26 cellular contexts compared by ENCODE assay signal in the genomic region with DNA sequence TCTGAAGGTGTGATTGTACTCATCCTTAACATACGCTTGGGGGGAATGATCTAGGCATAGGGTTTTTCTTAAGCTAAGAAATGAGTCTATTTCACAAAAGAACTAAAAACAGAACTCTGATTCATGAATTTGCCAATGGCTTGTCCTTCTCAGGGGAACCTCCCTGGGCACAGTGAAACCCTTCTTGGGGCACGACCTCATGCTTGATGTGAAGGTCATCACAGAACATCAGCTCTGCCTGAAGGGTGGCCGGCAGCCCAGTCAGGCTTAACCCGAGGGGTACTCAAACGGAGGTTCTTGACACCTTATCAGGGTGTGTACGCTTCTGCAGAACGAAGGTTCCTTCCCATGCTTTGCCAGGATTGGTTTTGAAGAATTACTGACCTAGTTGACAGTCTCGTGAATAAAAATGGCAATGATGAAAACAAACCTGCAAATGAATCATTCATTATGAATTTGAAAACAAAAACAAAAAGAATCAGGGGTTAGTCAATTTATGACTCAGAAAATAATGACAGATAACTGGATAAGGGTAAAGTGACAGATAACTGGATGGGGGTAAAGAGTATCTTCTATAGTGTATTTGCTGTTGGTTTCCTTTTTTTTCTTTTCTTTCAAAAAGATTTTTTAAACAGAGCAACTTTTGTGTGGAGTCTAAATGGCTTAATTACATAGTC.
A peak's percentile ranks its signal among the peaks of the same experiment; 100 is the strongest.
DNase-seq lines count a peak whose midpoint lies in the region; ATAC-seq and TF ChIP-seq lines count a peak whose summit lies in the region.
"Had no signal": no experiment of that assay in that cellular context is flagged by ENCODE, and none has a peak within 500 bp of the region (broad histone marks: within the 10 kb centered on the region; RNA-seq: fewer than 3 reads in every experiment).

No MANE protein-coding gene starts in this region.

- H3K4me1 Mint-ChIP-seq in activated naive CD4-positive, alpha-beta T cell treated with anti-CD3 and anti-CD28 coated beads, Interleukin-2, amount 10 ng/mL, durations not matched to agents 7 days and 5 days = peaks cover 41% of the 10 kb centered on the region
- peaks cover 28% of the 10 kb centered on the region for H3K4me1 Mint-ChIP-seq in activated T-helper 17 cell treated with anti-CD3 and anti-CD28 coated beads, Interleukin-2, amount 50 U/mL, for 72 hours
- peaks cover 26 to 55% of the 10 kb centered on the region in 2 donors for H3K4me1 Mint-ChIP-seq in stimulated activated naive B cell treated with anti-CD40 and anti-IgM and Interleukin-4, amounts not matched to agents 10 μg/mL and 1 μg/mL and 100 μg/mL, for 72 hours

- H4K20me1 ChIP-seq in Loucy (ENCODE audit: insufficient read depth, low read length, poor library complexity, severe bottlenecking) = no peaks in the 10 kb centered on the region

- H3K9me2 ChIP-seq in Loucy (replicated peaks; ENCODE audit: low read depth, low read length) = no peaks in the 10 kb centered on the region

- no peaks in the 10 kb centered on the region for H3K9me3 Mint-ChIP-seq in activated naive CD4-positive, alpha-beta T cell treated with anti-CD3 and anti-CD28 coated beads, Interleukin-2, amount 10 ng/mL, durations not matched to agents 7 days and 5 days
- H3K9me3 Mint-ChIP-seq in activated T-helper 17 cell treated with anti-CD3 and anti-CD28 coated beads, Interleukin-2, amount 50 U/mL, for 72 hours = no peaks in the 10 kb centered on the region
- no peaks in the 10 kb centered on the region for H3K9me3 Mint-ChIP-seq in stimulated activated naive B cell treated with anti-CD40 and anti-IgM and Interleukin-4, amounts not matched to agents 10 μg/mL and 1 μg/mL and 100 μg/mL, for 72 hours
- H3K9me3 Mint-ChIP-seq: natural killer cell treated with Interleukin-12 subunit alpha and Interleukin-12 subunit beta and Interleukin-15 and Interleukin-18, amount 100 ng/mL, for 72 hours had no signal

- no peaks in the 10 kb centered on the region for H3K36me3 ChIP-seq in Loucy (ENCODE audit: insufficient read depth, low read length)
- H3K36me3 ChIP-seq: MG63, ovary, thyroid gland, WERI-Rb-1 had no signal

- no peak overlapping the region for H3K9ac ChIP-seq in Loucy (ENCODE audit: low read depth, low read length, poor library complexity, severe bottlenecking)

- H3F3A ChIP-seq in Loucy (ENCODE audit: low read depth) = no peaks in the 10 kb centered on the region

- H3K4me3 ChIP-seq in Loucy (ENCODE audit: low read length, poor library complexity, severe bottlenecking) = peak overlapping the region; percentile 14
- H3K4me3 ChIP-seq: MG63, ovary, smooth muscle cell, thyroid gland had no signal

- H3K27me3 ChIP-seq in Loucy (ENCODE audit: insufficient read depth, low read length, poor library complexity, severe bottlenecking) = no peaks in the 10 kb centered on the region
- H3K27me3 ChIP-seq: ovary, thyroid gland had no signal

- no peak overlapping the region for H2AFZ ChIP-seq in Loucy (ENCODE audit: low read length)

- H3K4me2 ChIP-seq in Loucy (ENCODE audit: low read depth, low read length, poor library complexity, severe bottlenecking) = peak overlapping the region; percentile 47
- H3K4me2 ChIP-seq: smooth muscle cell had no signal

- no peak overlapping the region for H3K27ac Mint-ChIP-seq in activated naive CD4-positive, alpha-beta T cell treated with anti-CD3 and anti-CD28 coated beads, Interleukin-2, amount 10 ng/mL, durations not matched to agents 7 days and 5 days
- peak overlapping the region; percentile 77 for H3K27ac Mint-ChIP-seq in activated T-helper 17 cell treated with anti-CD3 and anti-CD28 coated beads, Interleukin-2, amount 50 U/mL, for 72 hours
- peak overlapping the region; percentile 31 for H3K27ac Mint-ChIP-seq in stimulated activated naive B cell treated with anti-CD40 and anti-IgM and Interleukin-4, amounts not matched to agents 10 μg/mL and 1 μg/mL and 100 μg/mL, for 72 hours
- H3K27ac Mint-ChIP-seq: activated naive CD8-positive, alpha-beta T cell; natural killer cell treated with Interleukin-12 subunit alpha and Interleukin-12 subunit beta and Interleukin-15 and Interleukin-18, amount 100 ng/mL, for 72 hours had no signal

- H3K4me1 ChIP-seq in Loucy (ENCODE audit: insufficient read depth, low read length, poor library complexity, severe bottlenecking) = peaks cover 26% of the 10 kb centered on the region

- H3K4me3 Mint-ChIP-seq in activated naive CD4-positive, alpha-beta T cell treated with anti-CD3 and anti-CD28 coated beads, Interleukin-2, amount 10 ng/mL, durations not matched to agents 7 days and 5 days = no peak overlapping the region
- H3K4me3 Mint-ChIP-seq in activated T-helper 17 cell treated with anti-CD3 and anti-CD28 coated beads, Interleukin-2, amount 50 U/mL, for 72 hours = peak overlapping the region; percentile 64
- H3K4me3 Mint-ChIP-seq in stimulated activated naive B cell treated with anti-CD40 and anti-IgM and Interleukin-4, amounts not matched to agents 10 μg/mL and 1 μg/mL and 100 μg/mL, for 72 hours = no peak overlapping the region

- TF ChIP-seq CTCF in Loucy (conservative IDR thresholded peaks at IDR 0.05; ENCODE audit: low read length) = no peak

- H3K36me3 Mint-ChIP-seq in activated naive CD4-positive, alpha-beta T cell treated with anti-CD3 and anti-CD28 coated beads, Interleukin-2, amount 10 ng/mL, durations not matched to agents 7 days and 5 days = peaks cover 9% of the 10 kb centered on the region
- H3K36me3 Mint-ChIP-seq in activated T-helper 17 cell treated with anti-CD3 and anti-CD28 coated beads, Interleukin-2, amount 50 U/mL, for 72 hours (ENCODE audit: low read depth) = no peaks in the 10 kb centered on the region
- peaks cover 7 to 8% of the 10 kb centered on the region in 2 donors for H3K36me3 Mint-ChIP-seq in stimulated activated naive B cell treated with anti-CD40 and anti-IgM and Interleukin-4, amounts not matched to agents 10 μg/mL and 1 μg/mL and 100 μg/mL, for 72 hours
- H3K36me3 Mint-ChIP-seq: natural killer cell treated with Interleukin-12 subunit alpha and Interleukin-12 subunit beta and Interleukin-15 and Interleukin-18, amount 100 ng/mL, for 72 hours had no signal

- DNase-seq in activated naive CD4-positive, alpha-beta T cell treated with Interleukin-2 at 50 U/mL for 16 hours = peak; percentile 23
- DNase-seq in activated naive CD4-positive, alpha-beta T cell treated with anti-CD3 and anti-CD28 coated beads, Interleukin-2, amount 10 ng/mL, durations not matched to agents 7 days and 5 days = no peak
- DNase-seq in stimulated activated naive B cell treated with anti-CD40 and anti-IgM and Interleukin-4, amounts not matched to agents 10 μg/mL and 1 μg/mL and 100 μg/mL, for 72 hours = no peak
- no peak for DNase-seq in occipital lobe (lab: John Stamatoyannopoulos, UW)
- DNase-seq: glutamatergic neuron; GOT3; kidney; MG63; NCI-H2029 treated with DMSO at 0.1 percent for 48 hours; NCI-H2227 treated with DMSO at 0.1 percent for 48 hours; NCI-H82; OCI-M1; ovary; retina; stimulated activated CD4-positive, alpha-beta T cell treated with anti-CD3 and anti-CD28 coated beads, Interleukin-2, amount 100 ng/mL, for 48 hours; stimulated activated naive CD4-positive, alpha-beta T cell treated with Interleukin-2 at 50 U/mL for 16 hours; T-helper 9 cell; thyroid gland; WERI-Rb-1 had no signal

- no peaks in the 10 kb centered on the region for H3K9me3 ChIP-seq in Loucy (ENCODE audit: insufficient read depth, low read depth, low read length)
- H3K9me3 ChIP-seq: MG63, ovary, thyroid gland had no signal

- ATAC-seq in activated T-helper 17 cell treated with anti-CD3 and anti-CD28 coated beads, Interleukin-2, amount 50 U/mL, for 72 hours (replicated peaks) = peak; percentile 79
- peak; percentile 29 to 57 for ATAC-seq in stimulated activated naive B cell treated with anti-CD40 and anti-IgM and Interleukin-4, amounts not matched to agents 10 μg/mL and 1 μg/mL and 100 μg/mL, for 72 hours (replicated peaks)
- no peak for ATAC-seq in HG03442 (IDR thresholded peaks at IDR 0.05; ENCODE audit: unreplicated experiment)
- ATAC-seq: natural killer cell treated with Interleukin-12 subunit alpha and Interleukin-12 subunit beta and Interleukin-15 and Interleukin-18, amount 100 ng/mL, for 72 hours; SK-N-SH treated with all-trans-retinoic acid at 6 μM for 48 hours had no signal

- H3K27me3 Mint-ChIP-seq in activated naive CD4-positive, alpha-beta T cell treated with anti-CD3 and anti-CD28 coated beads, Interleukin-2, amount 10 ng/mL, durations not matched to agents 7 days and 5 days = peaks cover 58% of the 10 kb centered on the region
- peaks cover 39% of the 10 kb centered on the region for H3K27me3 Mint-ChIP-seq in activated T-helper 17 cell treated with anti-CD3 and anti-CD28 coated beads, Interleukin-2, amount 50 U/mL, for 72 hours
- H3K27me3 Mint-ChIP-seq in stimulated activated naive B cell treated with anti-CD40 and anti-IgM and Interleukin-4, amounts not matched to agents 10 μg/mL and 1 μg/mL and 100 μg/mL, for 72 hours = peaks cover 22 to 30% of the 10 kb centered on the region in 2 donors

- CTCF ChIA-PET in activated naive CD4-positive, alpha-beta T cell treated with anti-CD3 and anti-CD28 coated beads, Interleukin-2, amount 10 ng/mL, durations not matched to agents 7 days and 5 days (lab: Charles Lee) = interaction anchor here (1.3 to 2.5 kb wide), 3 partner anchors 9 to 49 kb away, joined by 3 to 13 read pairs (median 3); no protein-coding TSS in a partner anchor

- H3K79me2 ChIP-seq in Loucy (ENCODE audit: insufficient read depth, low read length) = no peaks in the 10 kb centered on the region
